In genomic region chr4:1669270-1669669, GRCh38 we compare ENCODE assay signal across 31 cellular contexts.
"Had no signal": no experiment of that assay in that cellular context is flagged by ENCODE, and none has a peak within 500 bp of the region (broad histone marks: within the 10 kb centered on the region; RNA-seq: fewer than 3 reads in every experiment).

No MANE protein-coding gene starts in this region.

- FAIRE-seq: islet of Langerhans, kidney, urothelium cell line had no signal

- H3K27ac Mint-ChIP-seq: immature natural killer cell; mesothelial cell of epicardium; natural killer cell; nephron progenitor cell; neural progenitor cell; progenitor cell of endocrine pancreas; stimulated activated naive CD8-positive, alpha-beta T cell treated with anti-CD3 and anti-CD28 coated beads, Interleukin-15, Interleukin-2, amounts not matched to agents 100 ng/mL and 50 ng/mL, for 24 hours had no signal

- H3K4me3 Mint-ChIP-seq: immature natural killer cell; mesothelial cell of epicardium; natural killer cell; nephron progenitor cell; neural progenitor cell; stimulated activated naive CD8-positive, alpha-beta T cell treated with anti-CD3 and anti-CD28 coated beads, Interleukin-15, Interleukin-2, amounts not matched to agents 100 ng/mL and 50 ng/mL, for 24 hours had no signal

- ATAC-seq: left colon, left lung, lower lobe of right lung, natural killer cell, sciatic nerve, upper lobe of right lung had no signal

- H3K9ac ChIP-seq: neural progenitor cell had no signal

- H3K27me3 ChIP-seq: left lung, neural progenitor cell, ovary, right atrium auricular region, suprapubic skin, tibial artery, upper lobe of right lung had no signal

- H3K27ac ChIP-seq: left lung, lower lobe of right lung, neural progenitor cell, ovary, skin epidermis, suprapubic skin, thoracic aorta, tibial artery, upper lobe of right lung had no signal

- DNase-seq: hypothalamus; immature natural killer cell; kidney; left colon; left lung; lower lobe of right lung; mammary epithelial cell; mesendoderm; naive B cell; natural killer cell; nephron progenitor cell; stimulated activated CD4-positive, alpha-beta T cell treated with anti-CD3 and anti-CD28 coated beads, Interleukin-12 subunit alpha, Interleukin-12 subunit beta, amount 100 ng/mL, for 4 hours; stimulated activated CD4-positive, alpha-beta T cell treated with anti-CD3 and anti-CD28 coated beads, Interleukin-15, amount 100 ng/mL, for 24 hours; stimulated activated CD4-positive, alpha-beta T cell treated with anti-CD3 and anti-CD28 coated beads, Interleukin-2, amount 100 ng/mL, for 24 hours; stimulated activated CD4-positive, alpha-beta T cell treated with anti-CD3 and anti-CD28 coated beads, Interleukin-4, amount 100 ng/mL, for 1 hour; stimulated activated naive CD4-positive, alpha-beta T cell; tibial artery; trophoblast cell; upper lobe of right lung had no signal

- H3K36me3 ChIP-seq: left lung, lower lobe of right lung, neural progenitor cell, ovary, right atrium auricular region, suprapubic skin, thoracic aorta, tibial artery, upper lobe of right lung had no signal

- H3K4me3 ChIP-seq: left lung, lower lobe of right lung, neural progenitor cell, ovary, right atrium auricular region, skin epidermis, suprapubic skin, thoracic aorta, tibial artery, upper lobe of right lung had no signal

- H3K27me3 Mint-ChIP-seq: naive B cell; progenitor cell of endocrine pancreas; stimulated activated naive CD8-positive, alpha-beta T cell treated with anti-CD3 and anti-CD28 coated beads, Interleukin-15, Interleukin-2, amounts not matched to agents 100 ng/mL and 50 ng/mL, for 24 hours had no signal

- H3K4me1 ChIP-seq: left lung, lower lobe of right lung, suprapubic skin, upper lobe of right lung had no signal

- H2AFZ ChIP-seq: neural progenitor cell had no signal

- H3K9me3 Mint-ChIP-seq: immature natural killer cell; mesothelial cell of epicardium; naive B cell; natural killer cell; nephron progenitor cell; neural progenitor cell; stimulated activated naive CD8-positive, alpha-beta T cell treated with anti-CD3 and anti-CD28 coated beads, Interleukin-15, Interleukin-2, amounts not matched to agents 100 ng/mL and 50 ng/mL, for 24 hours had no signal

- H3K36me3 Mint-ChIP-seq: immature natural killer cell, mesothelial cell of epicardium, naive B cell, natural killer cell, neural progenitor cell had no signal

- H3K9me3 ChIP-seq: left lung, lower lobe of right lung, ovary, right atrium auricular region, suprapubic skin, thoracic aorta, tibial artery, upper lobe of right lung had no signal

- H3K4me1 Mint-ChIP-seq: immature natural killer cell, mesothelial cell of epicardium, naive B cell, natural killer cell had no signal

- H3K4me2 ChIP-seq: neural progenitor cell had no signal
